In genomic region chr15:67808821-67809220, GRCh38 we compare ENCODE assay signal across 17 cellular contexts. TPM values are rescaled to one million over a fixed set of nuclear protein-coding genes. Genes with fewer than 3 reads are reported as not detected.
DNase-seq lines count a peak whose midpoint lies in the region; ATAC-seq and TF ChIP-seq lines count a peak whose summit lies in the region.
"Had no signal": no experiment of that assay in that cellular context is flagged by ENCODE, and none has a peak within 500 bp of the region (broad histone marks: within the 10 kb centered on the region; RNA-seq: fewer than 3 reads in every experiment).

No MANE protein-coding gene starts in this region.

- no peak for TF ChIP-seq POLR2A in sigmoid colon (IDR thresholded peaks at IDR 0.05)

- no peaks in the 10 kb centered on the region for H3K9me3 Mint-ChIP-seq in endothelial cell (ENCODE audit: unreplicated experiment)
- H3K9me3 Mint-ChIP-seq: CD4-positive, CD25-positive, alpha-beta regulatory T cell; GM23338 had no signal

- intact Hi-C loops in cardiac septum (cut with DNase I) (no loop called here), sigmoid colon (cut with DNase I) (no loop called here)

- no peak overlapping the region for H3K27ac ChIP-seq in right atrium auricular region
- H3K27ac ChIP-seq in sigmoid colon = no peak overlapping the region
- H3K27ac ChIP-seq: BLaER1 treated with 17β-estradiol and CSF1 and Interleukin-3, amounts not matched to agents 10 nM and 100 nM had no signal

- TF ChIP-seq EP300 in sigmoid colon (IDR thresholded peaks at IDR 0.05) = no peak

- DNase-seq in cardiac septum (ENCODE audit: low spot score) (peak; percentile 26), right atrium auricular region (ENCODE audit: low spot score) (no peak), endothelial cell (ENCODE audit: low spot score) (no peak), sigmoid colon (peak; percentile 5), NCI-H1105 treated with DMSO at 0.1 percent for 48 hours (lab: John Stamatoyannopoulos, UW) (no peak)
- DNase-seq: ACHN; CD4-positive, CD25-positive, alpha-beta regulatory T cell; H7 had no signal

- H3K4me3 Mint-ChIP-seq in endothelial cell (ENCODE audit: unreplicated experiment) = peak overlapping the region; percentile 49
- H3K4me3 Mint-ChIP-seq: CD4-positive, CD25-positive, alpha-beta regulatory T cell; GM23338 had no signal

- peaks cover 13% of the 10 kb centered on the region for H3K4me1 Mint-ChIP-seq in endothelial cell (ENCODE audit: unreplicated experiment)

- no peaks in the 10 kb centered on the region for H3K27me3 ChIP-seq in right atrium auricular region
- no peaks in the 10 kb centered on the region for H3K27me3 ChIP-seq in sigmoid colon
- H3K27me3 ChIP-seq: BLaER1 treated with 17β-estradiol and CSF1 and Interleukin-3, amounts not matched to agents 10 nM and 100 nM had no signal

- H3K27ac Mint-ChIP-seq in endothelial cell (ENCODE audit: unreplicated experiment) = no peak overlapping the region
- H3K27ac Mint-ChIP-seq: CD4-positive, CD25-positive, alpha-beta regulatory T cell; GM23338 had no signal

- H3K36me3 ChIP-seq in right atrium auricular region (no peaks in the 10 kb centered on the region), sigmoid colon (peaks cover 0 to 29% (median 0%) of the 10 kb centered on the region in 4 donors)

- H3K9me3 ChIP-seq in right atrium auricular region = no peaks in the 10 kb centered on the region
- no peaks in the 10 kb centered on the region for H3K9me3 ChIP-seq in sigmoid colon
- H3K9me3 ChIP-seq: BLaER1 treated with 17β-estradiol and CSF1 and Interleukin-3, amounts not matched to agents 10 nM and 100 nM had no signal

- H3K4me1 ChIP-seq in right atrium auricular region (peaks cover 0 to 4% of the 10 kb centered on the region in 2 donors), sigmoid colon (no peaks in the 10 kb centered on the region)

- TF ChIP-seq CTCF in right atrium auricular region (IDR thresholded peaks at IDR 0.05) (no peak), endothelial cell (IDR thresholded peaks at IDR 0.05; ENCODE audit: unreplicated experiment) (no peak), sigmoid colon (IDR thresholded peaks at IDR 0.05) (no peak)

- ATAC-seq in HG02884 (IDR thresholded peaks at IDR 0.05; ENCODE audit: unreplicated experiment) (no peak), GM21515 (IDR thresholded peaks at IDR 0.05; ENCODE audit: unreplicated experiment) (no peak)
- ATAC-seq: GM12878, GM23338, HepG2 had no signal

- H3K27me3 Mint-ChIP-seq in endothelial cell (ENCODE audit: unreplicated experiment) = peaks cover 7% of the 10 kb centered on the region

- WGBS in sigmoid colon, 2 donors = 94 to 96% methylated on average over 7 of the region's 7 CpGs

- peaks cover 9% of the 10 kb centered on the region for H3K36me3 Mint-ChIP-seq in endothelial cell (ENCODE audit: low read depth, unreplicated experiment)

- no peak overlapping the region for H3K4me3 ChIP-seq in right atrium auricular region
- H3K4me3 ChIP-seq in sigmoid colon = no peak overlapping the region
- H3K4me3 ChIP-seq: BLaER1 treated with 17β-estradiol and CSF1 and Interleukin-3, amounts not matched to agents 10 nM and 100 nM; GM12878; GM23338 had no signal

RNA-seq across cellular contexts. Expression of gene SKOR1, which starts 16.5 kb away (rescaled TPM):
- total RNA-seq in cardiac septum = 0.24 TPM
- under 1 TPM in 1 of 2 donors, not detected in 1; 0.12 TPM for total RNA-seq in right atrium auricular region
- 0.21 TPM for total RNA-seq in endothelial cell (ENCODE audit: unreplicated experiment)
- 1 to 10 TPM in 2 of 4 donors, under 1 TPM in 1, not detected in 1; 0.99 to 1.6 (median 1.1) TPM for total RNA-seq in sigmoid colon
- polyA plus RNA-seq in sigmoid colon = under 1 TPM in 1 of 3 donors, not detected in 2; 0.25 TPM
- total RNA-seq: A172, Daoy, H7 had no signal
- polyA plus RNA-seq: CD4-positive, CD25-positive, alpha-beta regulatory T cell; GM23338 had no signal

RNA-seq across cellular contexts. Expression of gene RNU6-1, which starts 31.0 kb away (rescaled TPM):
- not detected for total RNA-seq in cardiac septum
- total RNA-seq in right atrium auricular region = not detected
- not detected for total RNA-seq in endothelial cell (ENCODE audit: unreplicated experiment)
- not detected for total RNA-seq in sigmoid colon
- not detected for polyA plus RNA-seq in sigmoid colon
- total RNA-seq: A172; CD4-positive, CD25-positive, alpha-beta regulatory T cell; Daoy; G401; GM12878; GM23338; H7 had no signal
- polyA plus RNA-seq: CD4-positive, CD25-positive, alpha-beta regulatory T cell; GM12878; GM23338; HepG2 had no signal

Comparison
In these comparisons a context has a peak if more than half of its experiments do, and no peak if none do; other contexts are left out.
1. DNase-seq: peak in cardiac septum (single experiment) and sigmoid colon (single experiment); none in right atrium auricular region (single experiment), endothelial cell (single experiment) and NCI-H1105 treated with DMSO at 0.1 percent for 48 hours (single experiment).